9 cellular contexts compared by ENCODE assay signal in genomic region chr6:30061766-30062458, GRCh38. TPM values are rescaled to one million over a fixed set of nuclear protein-coding genes. Genes with fewer than 3 reads are reported as not detected.
DNase-seq lines count a peak whose midpoint lies in the region; ATAC-seq and TF ChIP-seq lines count a peak whose summit lies in the region.
"Had no signal": no experiment of that assay in that cellular context is flagged by ENCODE, and none has a peak within 500 bp of the region (broad histone marks: within the 10 kb centered on the region; RNA-seq: fewer than 3 reads in every experiment).

No MANE protein-coding gene starts in this region.

- TF ChIP-seq CTCF in activated CD8-positive, alpha-beta T cell treated with anti-CD3 and anti-CD28 coated beads for 36 hours (IDR thresholded peaks at IDR 0.05) = no peak
- TF ChIP-seq CTCF in foreskin fibroblast (IDR thresholded peaks at IDR 0.05; ENCODE audit: low read depth, low read length) = no peak
- no peak for TF ChIP-seq CTCF in neutrophil (IDR thresholded peaks at IDR 0.05)

- peaks cover 14% of the 10 kb centered on the region for H3K36me3 ChIP-seq in CD8-positive, alpha-beta memory T cell (ENCODE audit: insufficient read depth, low read length)
- H3K36me3 ChIP-seq in neutrophil = peaks cover 8% of the 10 kb centered on the region

- peak; percentile 18 for ATAC-seq in GM19395 (IDR thresholded peaks at IDR 0.05; ENCODE audit: unreplicated experiment)
- ATAC-seq in activated CD8-positive, alpha-beta T cell treated with anti-CD3 and anti-CD28 coated beads for 36 hours = peak; percentile 55

- H3K27me3 ChIP-seq in CD8-positive, alpha-beta memory T cell (ENCODE audit: insufficient read depth, low read length, poor library complexity, severe bottlenecking) = no peaks in the 10 kb centered on the region
- H3K27me3 ChIP-seq in neutrophil = no peaks in the 10 kb centered on the region

- H3K36me3 Mint-ChIP-seq in CD8-positive, alpha-beta memory T cell = peaks cover 7 to 61% (median 13%) of the 10 kb centered on the region in 3 donors
- peaks cover 40% of the 10 kb centered on the region for H3K36me3 Mint-ChIP-seq in activated CD8-positive, alpha-beta T cell treated with anti-CD3 and anti-CD28 coated beads for 36 hours (ENCODE audit: low read depth)

- H3K9me3 Mint-ChIP-seq in CD8-positive, alpha-beta memory T cell = no peaks in the 10 kb centered on the region
- H3K9me3 Mint-ChIP-seq in activated CD8-positive, alpha-beta T cell treated with anti-CD3 and anti-CD28 coated beads for 36 hours = peaks cover 3% of the 10 kb centered on the region

- intact Hi-C loops in activated CD8-positive, alpha-beta T cell treated with anti-CD3 and anti-CD28 coated beads for 36 hours (cut with micrococcal nuclease) = no loop called here

- H3K27ac Mint-ChIP-seq in CD8-positive, alpha-beta memory T cell = peak overlapping the region; percentile 96 to 100 (median 99)
- H3K27ac Mint-ChIP-seq in activated CD8-positive, alpha-beta T cell treated with anti-CD3 and anti-CD28 coated beads for 36 hours = peak overlapping the region; percentile 99

- peak in 4 of 5 donors; percentile 43 to 70 (median 48) for DNase-seq in CD8-positive, alpha-beta memory T cell
- DNase-seq in KG1 (lab: John Stamatoyannopoulos, UW) (peak; percentile 56), foreskin fibroblast (peak in 1 of 2 donors; percentile 55), NCI-H2196 treated with DMSO at 0.1 percent for 48 hours (lab: John Stamatoyannopoulos, UW; ENCODE audit: unreplicated experiment) (no peak), NCI-H1930 (lab: John Stamatoyannopoulos, UW) (no peak)
- peak; percentile 57 for DNase-seq in activated CD8-positive, alpha-beta T cell treated with anti-CD3 and anti-CD28 coated beads for 36 hours

- peaks cover 38% of the 10 kb centered on the region for H3K4me1 ChIP-seq in CD8-positive, alpha-beta memory T cell (ENCODE audit: insufficient read depth, low read length)
- peaks cover 32 to 35% of the 10 kb centered on the region in 2 experiments for H3K4me1 ChIP-seq in neutrophil (ENCODE audit: control insufficient read depth in 1 of 2, insufficient read depth in 1 of 2, low read depth in 1 of 2, low read length in 1 of 2)

- peak overlapping the region; percentile 97 to 100 (median 98) for H3K4me3 Mint-ChIP-seq in CD8-positive, alpha-beta memory T cell
- peak overlapping the region; percentile 92 for H3K4me3 Mint-ChIP-seq in activated CD8-positive, alpha-beta T cell treated with anti-CD3 and anti-CD28 coated beads for 36 hours

- CTCF ChIA-PET in CD8-positive, alpha-beta memory T cell (lab: Charles Lee) = interaction anchor here (1.3 to 2.0 kb wide), 3 partner anchors 9 to 23 kb away, joined by 3 to 8 read pairs (median 5); no protein-coding TSS in a partner anchor
- CTCF ChIA-PET in activated CD8-positive, alpha-beta T cell treated with anti-CD3 and anti-CD28 coated beads for 36 hours (lab: Charles Lee) = interaction anchor here (0.7 to 3.7 kb wide), 4 partner anchors 40 to 214 kb away, joined by 3 to 11 read pairs (median 4); no protein-coding TSS in a partner anchor

- POLR2A ChIA-PET in CD8-positive, alpha-beta memory T cell (lab: Charles Lee) = interaction anchor here (1.0 to 1.2 kb wide), 3 partner anchors 10 to 117 kb away, joined by 3 to 5 read pairs (median 3); partner anchors contain the start of gene RNF39
- POLR2A ChIA-PET in activated CD8-positive, alpha-beta T cell treated with anti-CD3 and anti-CD28 coated beads for 36 hours (lab: Charles Lee) = interaction anchor here (0.6 to 2.5 kb wide), 6 partner anchors 9 to 175 kb away, joined by 3 to 8 read pairs (median 4); no protein-coding TSS in a partner anchor

- peaks cover 44 to 61% (median 58%) of the 10 kb centered on the region in 3 donors for H3K4me1 Mint-ChIP-seq in CD8-positive, alpha-beta memory T cell
- peaks cover 35% of the 10 kb centered on the region for H3K4me1 Mint-ChIP-seq in activated CD8-positive, alpha-beta T cell treated with anti-CD3 and anti-CD28 coated beads for 36 hours (ENCODE audit: low read depth)

- no peaks in the 10 kb centered on the region for H3K9me3 ChIP-seq in CD8-positive, alpha-beta memory T cell (ENCODE audit: low read length)
- no peaks in the 10 kb centered on the region for H3K9me3 ChIP-seq in neutrophil

- H3K27ac ChIP-seq in CD8-positive, alpha-beta memory T cell (ENCODE audit: low read depth, low read length) = peak overlapping the region; percentile 97
- peak overlapping the region; percentile 88 for H3K27ac ChIP-seq in neutrophil

- H3K27me3 Mint-ChIP-seq in CD8-positive, alpha-beta memory T cell = no peaks in the 10 kb centered on the region
- no peaks in the 10 kb centered on the region for H3K27me3 Mint-ChIP-seq in activated CD8-positive, alpha-beta T cell treated with anti-CD3 and anti-CD28 coated beads for 36 hours

- peak overlapping the region; percentile 82 for H3K4me3 ChIP-seq in CD8-positive, alpha-beta memory T cell (ENCODE audit: low read length)
- H3K4me3 ChIP-seq in foreskin fibroblast (ENCODE audit: low read depth in 1 of 2, low read length in 2 of 2) (peak overlapping the region; percentile 90 to 97), neutrophil (ENCODE audit: low read depth in 1 of 2, low read length in 1 of 2) (peak overlapping the region; percentile 85 to 97)

RNA-seq across cellular contexts. Expression of gene POLR1H, which starts 0.8 kb away (rescaled TPM):
- total RNA-seq in CD8-positive, alpha-beta memory T cell = 10 to 100 TPM; 55.0 to 58.1 TPM
- 123 TPM for polyA plus RNA-seq in CD8-positive, alpha-beta memory T cell
- total RNA-seq in activated CD8-positive, alpha-beta T cell treated with anti-CD3 and anti-CD28 coated beads for 36 hours = 10 to 100 TPM; 53.0 to 58.1 TPM

RNA-seq across cellular contexts. Expression of gene PPP1R11, which starts 5.1 kb away (rescaled TPM):
- 10 to 100 TPM; 67.1 to 70.9 TPM for total RNA-seq in CD8-positive, alpha-beta memory T cell
- polyA plus RNA-seq in CD8-positive, alpha-beta memory T cell = 122 TPM
- total RNA-seq in activated CD8-positive, alpha-beta T cell treated with anti-CD3 and anti-CD28 coated beads for 36 hours = 10 to 100 TPM; 33.8 to 34.1 TPM

RNA-seq across cellular contexts. Expression of gene RNF39, which starts 13.7 kb away (rescaled TPM):
- not detected for total RNA-seq in CD8-positive, alpha-beta memory T cell
- 0.17 TPM for polyA plus RNA-seq in CD8-positive, alpha-beta memory T cell
- not detected for total RNA-seq in activated CD8-positive, alpha-beta T cell treated with anti-CD3 and anti-CD28 coated beads for 36 hours
- total RNA-seq: T-helper 2 cell treated with Interferon-gamma antibody and Interleukin-4, amounts not matched to agents 100 ng/mL and 5 ng/mL, for 36 hours had no signal

RNA-seq across cellular contexts. Expression of gene TRIM31, which starts 51.0 kb away (rescaled TPM):
- total RNA-seq in CD8-positive, alpha-beta memory T cell = not detected
- not detected for polyA plus RNA-seq in CD8-positive, alpha-beta memory T cell
- not detected for total RNA-seq in activated CD8-positive, alpha-beta T cell treated with anti-CD3 and anti-CD28 coated beads for 36 hours
- total RNA-seq: T-helper 2 cell treated with Interferon-gamma antibody and Interleukin-4, amounts not matched to agents 100 ng/mL and 5 ng/mL, for 36 hours had no signal

Comparison
In these comparisons a context has a peak if more than half of its experiments do, and no peak if none do; other contexts are left out.
1. DNase-seq: peak in CD8-positive, alpha-beta memory T cell (4 of 5), KG1 (single experiment) and activated CD8-positive, alpha-beta T cell treated with anti-CD3 and anti-CD28 coated beads for 36 hours (single experiment); none in NCI-H2196 treated with DMSO at 0.1 percent for 48 hours (single experiment) and NCI-H1930 (0 of 2).
2. Peak in every context shown above with its lines, with median percentiles within 50 percentile points of each other: H3K4me3 ChIP-seq.